ENCODE assay signal across 9 cellular contexts in genomic region chr1:111191496-111191895, GRCh38. TPM values are rescaled to one million over a fixed set of nuclear protein-coding genes. Genes with fewer than 3 reads are reported as not detected.
A peak's percentile ranks its signal among the peaks of the same experiment; 100 is the strongest.
DNase-seq lines count a peak whose midpoint lies in the region; ATAC-seq and TF ChIP-seq lines count a peak whose summit lies in the region.
"Had no signal": no experiment of that assay in that cellular context is flagged by ENCODE, and none has a peak within 500 bp of the region (broad histone marks: within the 10 kb centered on the region; RNA-seq: fewer than 3 reads in every experiment).

No MANE protein-coding gene starts in this region.

- H3K4me3 ChIP-seq in esophagus muscularis mucosa (no peak overlapping the region), ovary (no peak overlapping the region)
- H3K4me3 ChIP-seq: SK-N-MC had no signal

- H3K27ac Mint-ChIP-seq in stimulated activated effector memory CD8-positive, alpha-beta T cell treated with anti-CD3 and anti-CD28 coated beads, Interleukin-12 subunit alpha, Interleukin-12 subunit beta, amount 100 ng/mL, for 72 hours = peak overlapping the region; percentile 97

- H3K27ac ChIP-seq in esophagus muscularis mucosa (replicated peaks in 1 of 4) = peak overlapping the region in 3 of 4 donors; percentile 5 to 43 (median 12)
- H3K27ac ChIP-seq in ovary = no peak overlapping the region
- H3K27ac ChIP-seq: SK-N-MC had no signal

- TF ChIP-seq CTCF in esophagus muscularis mucosa (IDR thresholded peaks at IDR 0.05) (no peak), ovary (IDR thresholded peaks at IDR 0.05) (no peak)

- H3K36me3 Mint-ChIP-seq in stimulated activated effector memory CD8-positive, alpha-beta T cell treated with anti-CD3 and anti-CD28 coated beads, Interleukin-12 subunit alpha, Interleukin-12 subunit beta, amount 100 ng/mL, for 72 hours = peaks cover 100% of the 10 kb centered on the region

- WGBS in esophagus muscularis mucosa = 65% methylated on average over 3 of the region's 3 CpGs
- WGBS in ovary, 3 donors = 37 to 51% (median 38%) methylated on average over 3 of the region's 3 CpGs

- intact Hi-C loops in esophagus muscularis mucosa (cut with DNase I) = no loop called here
- intact Hi-C loops in ovary (cut with DNase I) = no loop called here

- TF ChIP-seq EP300 in esophagus muscularis mucosa (IDR thresholded peaks at IDR 0.05) (no peak), ovary (IDR thresholded peaks at IDR 0.05) (no peak)

- peak; percentile 89 for DNase-seq in GM03348 (ENCODE audit: low spot score)
- no peak for DNase-seq in esophagus muscularis mucosa (ENCODE audit: extremely low spot score)
- DNase-seq in stimulated activated effector memory CD8-positive, alpha-beta T cell treated with anti-CD3 and anti-CD28 coated beads, Interleukin-12 subunit alpha, Interleukin-12 subunit beta, amount 100 ng/mL, for 72 hours (ENCODE audit: low spot score in 2 of 2) = no peak
- no peak for DNase-seq in ovary
- DNase-seq in NCI-H1105 (lab: John Stamatoyannopoulos, UW) = no peak

- H3K9me3 ChIP-seq in esophagus muscularis mucosa (no peaks in the 10 kb centered on the region), ovary (no peaks in the 10 kb centered on the region)

- no peaks in the 10 kb centered on the region for H3K9me3 Mint-ChIP-seq in stimulated activated effector memory CD8-positive, alpha-beta T cell treated with anti-CD3 and anti-CD28 coated beads, Interleukin-12 subunit alpha, Interleukin-12 subunit beta, amount 100 ng/mL, for 72 hours

- peaks cover 0 to 34% (median 25%) of the 10 kb centered on the region in 4 donors for H3K4me1 ChIP-seq in esophagus muscularis mucosa
- peaks cover 5% of the 10 kb centered on the region for H3K4me1 ChIP-seq in ovary (ENCODE audit: insufficient read depth)

- H3K36me3 ChIP-seq in esophagus muscularis mucosa (peaks cover 0 to 30% (median 20%) of the 10 kb centered on the region in 4 donors), ovary (no peaks in the 10 kb centered on the region)

- H3K4me1 Mint-ChIP-seq in stimulated activated effector memory CD8-positive, alpha-beta T cell treated with anti-CD3 and anti-CD28 coated beads, Interleukin-12 subunit alpha, Interleukin-12 subunit beta, amount 100 ng/mL, for 72 hours = peaks cover 97% of the 10 kb centered on the region

- H3K27me3 ChIP-seq in esophagus muscularis mucosa = no peaks in the 10 kb centered on the region
- H3K27me3 ChIP-seq in ovary = no peaks in the 10 kb centered on the region

- ATAC-seq in SK-N-SH treated with all-trans-retinoic acid at 6 μM for 48 hours (peak; percentile 76), GM19324 (IDR thresholded peaks at IDR 0.05; ENCODE audit: low FRiP score, unreplicated experiment) (no peak)
- ATAC-seq in stimulated activated effector memory CD8-positive, alpha-beta T cell treated with anti-CD3 and anti-CD28 coated beads, Interleukin-12 subunit alpha, Interleukin-12 subunit beta, amount 100 ng/mL, for 72 hours = no peak
- ATAC-seq: esophagus mucosa had no signal

- TF ChIP-seq POLR2A in esophagus muscularis mucosa (IDR thresholded peaks at IDR 0.05; ENCODE audit: low read depth) (no peak), ovary (IDR thresholded peaks at IDR 0.05) (no peak)

- H3K4me3 Mint-ChIP-seq in stimulated activated effector memory CD8-positive, alpha-beta T cell treated with anti-CD3 and anti-CD28 coated beads, Interleukin-12 subunit alpha, Interleukin-12 subunit beta, amount 100 ng/mL, for 72 hours = no peak overlapping the region

TF ChIP-seq in SK-N-SH treated with all-trans-retinoic acid at 6 μM for 48 hours, 23 proteins besides CTCF, POLR2A, EP300 and RAD21:
- no peak for TF ChIP-seq TOX (CRISPR knock-in tag; IDR thresholded peaks at IDR 0.05; ENCODE audit: borderline replicate concordance)

RNA-seq across cellular contexts. Expression of gene DENND2D, which starts 8.9 kb away (rescaled TPM):
- total RNA-seq in esophagus muscularis mucosa (10 to 100 TPM in 1 of 4 donors, 1 to 10 TPM in 3; 4.0 to 13.8 (median 5.2) TPM), ovary (10 to 100 TPM in 3 of 7 donors, 1 to 10 TPM in 4; 6.2 to 19.0 (median 9.5) TPM)
- 10 to 100 TPM in 1 of 2 donors, 1 to 10 TPM in 1; 2.5 to 18.3 TPM for polyA plus RNA-seq in ovary

RNA-seq across cellular contexts. Expression of gene CHI3L2, which starts 36.0 kb away (rescaled TPM):
- total RNA-seq in esophagus muscularis mucosa (1 to 10 TPM in 2 of 4 donors, not detected in 2; 1.7 to 5.4 TPM), ovary (10 to 100 TPM in 1 of 7 donors, 1 to 10 TPM in 5, not detected in 1; 1.1 to 17.0 (median 1.8) TPM)
- 1 to 10 TPM in 1 of 2 donors, under 1 TPM in 1; 0.91 to 1.4 TPM for polyA plus RNA-seq in ovary

RNA-seq across cellular contexts. Expression of gene CEPT1, which starts 51.5 kb away (rescaled TPM):
- 10 to 100 TPM; 20.2 to 27.0 (median 23.7) TPM for total RNA-seq in esophagus muscularis mucosa
- total RNA-seq in ovary = 10 to 100 TPM; 27.8 to 37.1 (median 32.4) TPM
- 10 to 100 TPM; 16.4 to 40.3 TPM for polyA plus RNA-seq in ovary

RNA-seq across cellular contexts. Expression of gene DRAM2, which starts 51.6 kb away (rescaled TPM):
- total RNA-seq in esophagus muscularis mucosa = 10 to 100 TPM; 28.7 to 31.6 (median 30.0) TPM
- 10 to 100 TPM; 27.2 to 51.8 (median 34.7) TPM for total RNA-seq in ovary
- 10 to 100 TPM; 34.0 to 87.3 TPM for polyA plus RNA-seq in ovary

Comparison
In these comparisons a context has a peak if more than half of its experiments do, and no peak if none do; other contexts are left out.
1. H3K27ac ChIP-seq: peak in esophagus muscularis mucosa (3 of 4); none in ovary (0 of 2).